1 cellular context compared by ENCODE assay signal in genomic region chr7:27095050-27095896, GRCh38.
A peak's percentile ranks its signal among the peaks of the same experiment; 100 is the strongest.
TF ChIP-seq lines count a peak whose summit lies in the region.

No MANE protein-coding gene starts in this region.

TF ChIP-seq in endothelial cell of umbilical vein, 7 proteins besides CTCF, POLR2A, EP300 and RAD21:
- no peak for TF ChIP-seq MYC (IDR thresholded peaks at IDR 0.05; ENCODE audit: low read depth, low read length)
- no peak for TF ChIP-seq GATA2 (IDR thresholded peaks at IDR 0.05; ENCODE audit: insufficient read depth, insufficient read length, low read depth, low read length)
- TF ChIP-seq FOS (IDR thresholded peaks at IDR 0.05; ENCODE audit: borderline replicate concordance, insufficient read depth, low read length) = no peak
- TF ChIP-seq POLR2AphosphoS5 (IDR thresholded peaks at IDR 0.05; ENCODE audit: insufficient read depth, low read depth, low read length) = peak; percentile 2
- TF ChIP-seq MAX (IDR thresholded peaks at IDR 0.05; ENCODE audit: insufficient read depth, insufficient read length) = no peak
